ENCODE assay signal across 11 cellular contexts in the genomic region with DNA sequence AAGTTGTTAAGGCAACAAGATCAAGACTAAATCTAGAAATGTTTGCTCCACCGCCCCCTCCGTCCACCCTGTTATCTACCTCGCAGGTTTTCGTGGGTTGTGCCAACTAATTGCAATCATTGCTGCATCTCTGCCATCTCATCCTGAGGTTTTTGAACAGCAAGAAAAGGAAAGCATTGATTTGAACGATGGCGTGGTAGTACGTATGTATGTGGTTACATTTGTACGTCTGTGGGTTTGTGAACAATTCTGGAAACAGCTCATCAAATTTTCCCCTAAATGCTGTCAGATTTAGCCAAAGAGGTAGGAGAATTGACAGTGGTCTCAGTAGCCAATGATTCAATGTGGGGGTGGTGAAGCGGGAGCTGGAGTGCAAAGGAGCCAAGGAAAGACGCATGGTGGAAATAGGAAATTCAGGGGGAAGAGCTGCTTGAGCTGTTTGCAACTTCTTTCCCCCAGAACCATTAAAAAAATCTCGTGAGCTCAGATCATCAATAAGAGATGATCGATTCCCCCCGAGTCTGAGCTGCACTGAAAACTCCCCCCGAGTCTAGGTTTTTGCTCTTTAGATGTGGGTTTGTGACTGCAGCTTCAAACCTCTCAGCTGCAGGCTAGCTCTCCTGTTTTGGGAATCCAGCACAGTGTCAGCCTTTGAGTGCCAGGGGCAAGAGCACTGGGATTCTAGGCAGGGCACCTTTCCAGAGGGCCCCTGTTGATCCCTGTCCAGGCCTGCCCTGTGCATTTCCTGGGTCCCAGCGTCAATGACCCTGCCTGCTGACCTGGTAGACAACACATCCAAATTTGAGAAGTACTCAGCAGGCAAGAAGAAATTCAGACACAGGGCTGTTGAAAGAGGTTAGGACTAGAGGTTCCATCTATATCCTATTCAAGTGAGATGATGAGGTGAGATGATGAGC.
DNase-seq lines count a peak whose midpoint lies in the region; ATAC-seq lines count a peak whose summit lies in the region.
"Had no signal": no experiment of that assay in that cellular context is flagged by ENCODE, and none has a peak within 500 bp of the region (broad histone marks: within the 10 kb centered on the region; RNA-seq: fewer than 3 reads in every experiment).

No MANE protein-coding gene starts in this region.

- no peaks in the 10 kb centered on the region for H3K9me3 Mint-ChIP-seq in activated CD4-positive, alpha-beta T cell treated with anti-CD3 and anti-CD28 coated beads for 36 hours (ENCODE audit: low read depth)
- H3K9me3 Mint-ChIP-seq in dendritic cell treated with granulocyte-macrophage colony-stimulating factor and Interleukin-4, amounts not matched to agents 40 ng/mL and 50 ng/mL, for 4 days: peaks cover 9% of the 10 kb centered on the region
- H3K9me3 Mint-ChIP-seq: nephron had no signal

- H3K27me3 Mint-ChIP-seq in activated CD4-positive, alpha-beta T cell treated with anti-CD3 and anti-CD28 coated beads for 36 hours: peaks cover 78% of the 10 kb centered on the region
- H3K27me3 Mint-ChIP-seq in dendritic cell treated with granulocyte-macrophage colony-stimulating factor and Interleukin-4, amounts not matched to agents 40 ng/mL and 50 ng/mL, for 4 days: peaks cover 46% of the 10 kb centered on the region

- CTCF ChIA-PET in activated CD4-positive, alpha-beta T cell treated with anti-CD3 and anti-CD28 coated beads for 36 hours (lab: Charles Lee): interaction anchor here (0.6 to 2.4 kb wide), 7 partner anchors 12 to 549 kb away, joined by 3 to 18 read pairs (median 3); no protein-coding TSS in a partner anchor

- no peaks in the 10 kb centered on the region for H3K36me3 Mint-ChIP-seq in activated CD4-positive, alpha-beta T cell treated with anti-CD3 and anti-CD28 coated beads for 36 hours (ENCODE audit: low read depth)
- no peaks in the 10 kb centered on the region for H3K36me3 Mint-ChIP-seq in dendritic cell treated with granulocyte-macrophage colony-stimulating factor and Interleukin-4, amounts not matched to agents 40 ng/mL and 50 ng/mL, for 4 days (ENCODE audit: low read depth)

- H3K4me3 Mint-ChIP-seq in activated CD4-positive, alpha-beta T cell treated with anti-CD3 and anti-CD28 coated beads for 36 hours: no peak overlapping the region
- no peak overlapping the region for H3K4me3 Mint-ChIP-seq in dendritic cell treated with granulocyte-macrophage colony-stimulating factor and Interleukin-4, amounts not matched to agents 40 ng/mL and 50 ng/mL, for 4 days
- H3K4me3 Mint-ChIP-seq: nephron had no signal

- intact Hi-C loops in activated CD4-positive, alpha-beta T cell treated with anti-CD3 and anti-CD28 coated beads for 36 hours (cut with DNase I, micrococcal nuclease): loop anchor here (1.0 to 5.0 kb wide), 7 partner anchors 31 to 1117 kb away; a partner anchor contains a TSS
- intact Hi-C loops in dendritic cell treated with granulocyte-macrophage colony-stimulating factor and Interleukin-4, amounts not matched to agents 40 ng/mL and 50 ng/mL, for 4 days (cut with micrococcal nuclease): no loop called here

- DNase-seq in activated naive CD4-positive, alpha-beta T cell treated with Interleukin-2 at 50 U/mL for 16 hours: peak; percentile 37
- no peak for DNase-seq in activated naive CD4-positive, alpha-beta T cell (lab: John Stamatoyannopoulos, UW)
- peak; percentile 84 for DNase-seq in activated CD4-positive, alpha-beta T cell treated with anti-CD3 and anti-CD28 coated beads for 36 hours
- DNase-seq in D341Med (ENCODE audit: low spot score) (no peak), LoVo (ENCODE audit: low spot score) (no peak), HUDEP-2 (lab: John Stamatoyannopoulos, UW; ENCODE audit: unreplicated experiment in 76 of 76) (no peak)
- DNase-seq: glutamatergic neuron had no signal

- no peak overlapping the region for H3K27ac Mint-ChIP-seq in activated CD4-positive, alpha-beta T cell treated with anti-CD3 and anti-CD28 coated beads for 36 hours
- H3K27ac Mint-ChIP-seq in dendritic cell treated with granulocyte-macrophage colony-stimulating factor and Interleukin-4, amounts not matched to agents 40 ng/mL and 50 ng/mL, for 4 days: peak overlapping the region; percentile 35
- H3K27ac Mint-ChIP-seq: nephron had no signal

- POLR2A ChIA-PET in activated CD4-positive, alpha-beta T cell treated with anti-CD3 and anti-CD28 coated beads for 36 hours (lab: Charles Lee): interaction anchor here (0.6 kb wide), 1 partner anchor 198 kb away, joined by 3 read pairs; no protein-coding TSS in a partner anchor

- ATAC-seq in activated CD4-positive, alpha-beta T cell treated with anti-CD3 and anti-CD28 coated beads for 36 hours: peak; percentile 90
- ATAC-seq in GM21367 (IDR thresholded peaks at IDR 0.05; ENCODE audit: unreplicated experiment): no peak
- ATAC-seq: A549 had no signal

- peaks cover 18% of the 10 kb centered on the region for H3K4me1 Mint-ChIP-seq in activated CD4-positive, alpha-beta T cell treated with anti-CD3 and anti-CD28 coated beads for 36 hours
- H3K4me1 Mint-ChIP-seq in dendritic cell treated with granulocyte-macrophage colony-stimulating factor and Interleukin-4, amounts not matched to agents 40 ng/mL and 50 ng/mL, for 4 days (ENCODE audit: low read depth): peaks cover 38% of the 10 kb centered on the region

Comparison
In these comparisons a context has a peak if more than half of its experiments do, and no peak if none do; other contexts are left out.
1. DNase-seq: peak in activated naive CD4-positive, alpha-beta T cell treated with Interleukin-2 at 50 U/mL for 16 hours (single experiment) and activated CD4-positive, alpha-beta T cell treated with anti-CD3 and anti-CD28 coated beads for 36 hours (single experiment); none in activated naive CD4-positive, alpha-beta T cell (0 of 4), D341Med (single experiment), LoVo (single experiment) and HUDEP-2 (0 of 76).